Comparison of ENCODE assay signal across 27 cellular contexts in the genomic region with DNA sequence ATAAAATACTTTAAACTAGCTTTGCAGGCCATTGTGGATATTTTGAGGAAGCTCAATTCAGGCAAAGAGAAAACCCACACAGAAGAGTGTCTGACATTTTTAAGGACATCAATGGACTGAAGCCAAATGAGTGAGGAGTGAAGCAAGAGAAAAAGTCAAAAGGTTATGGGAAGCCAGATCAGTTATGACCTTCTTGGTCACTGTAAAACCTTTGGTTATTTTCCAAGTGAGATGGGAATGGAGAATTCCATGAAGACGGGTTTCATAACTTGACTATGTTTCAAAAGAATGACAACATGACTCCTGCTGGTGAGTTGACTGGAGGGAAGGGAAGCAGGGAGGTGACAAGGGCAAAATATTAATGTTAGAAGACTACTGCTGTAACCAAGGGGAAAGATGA.
"Had no signal": no experiment of that assay in that cellular context is flagged by ENCODE, and none has a peak within 500 bp of the region (broad histone marks: within the 10 kb centered on the region; RNA-seq: fewer than 3 reads in every experiment).

No MANE protein-coding gene starts in this region.

- DNase-seq: hippocampal formation; kidney glomerular epithelial cell; left cardiac atrium; left ventricle myocardium superior; lower lobe of right lung; mammary epithelial cell; mesenchymal stem cell; naive thymus-derived CD8-positive, alpha-beta T cell; nucleus accumbens; pancreas; posterior cingulate gyrus; retina; right cardiac atrium; small intestine; spleen; stimulated activated CD4-positive, alpha-beta T cell treated with anti-CD3 and anti-CD28 coated beads, Interleukin-4, amount 100 ng/mL, for 24 hours; stimulated activated naive CD4-positive, alpha-beta T cell; tibial artery; upper lobe of right lung had no signal

- H3K27ac ChIP-seq: lower lobe of right lung, pancreas, prostate gland, spleen, suprapubic skin, thoracic aorta, tibial artery, upper lobe of right lung had no signal

- FAIRE-seq: keratinocyte, pancreas, small intestine, urothelium cell line had no signal

- H3K4me1 ChIP-seq: lower lobe of right lung, pancreas, prostate gland, spleen, suprapubic skin, upper lobe of right lung had no signal

- H3K36me3 ChIP-seq: lower lobe of right lung, pancreas, prostate gland, spleen, suprapubic skin, thoracic aorta, tibial artery, upper lobe of right lung had no signal

- H3K4me3 ChIP-seq: lower lobe of right lung, pancreas, prostate gland, spleen, suprapubic skin, thoracic aorta, tibial artery, upper lobe of right lung had no signal

- H3K27me3 ChIP-seq: pancreas, spleen, suprapubic skin, tibial artery, upper lobe of right lung had no signal

- H3K9me3 ChIP-seq: lower lobe of right lung, pancreas, prostate gland, spleen, suprapubic skin, thoracic aorta, tibial artery, upper lobe of right lung had no signal

- ATAC-seq: left cardiac atrium; left lobe of liver; left ventricle myocardium superior; lower lobe of right lung; naive thymus-derived CD8-positive, alpha-beta T cell; pancreas; right cardiac atrium; sciatic nerve; stimulated activated effector memory CD8-positive, alpha-beta T cell treated with anti-CD3 and anti-CD28 coated beads, Interleukin-12 subunit alpha, Interleukin-12 subunit beta, amount 100 ng/mL, for 72 hours; upper lobe of right lung had no signal
